ENCODE assay signal across 17 cellular contexts in genomic region chr13:51624207-51624606, GRCh38. TPM values are rescaled to one million over a fixed set of nuclear protein-coding genes. Genes with fewer than 3 reads are reported as not detected.
DNase-seq lines count a peak whose midpoint lies in the region; ATAC-seq and TF ChIP-seq lines count a peak whose summit lies in the region.
"Had no signal": no experiment of that assay in that cellular context is flagged by ENCODE, and none has a peak within 500 bp of the region (broad histone marks: within the 10 kb centered on the region; RNA-seq: fewer than 3 reads in every experiment).

No MANE protein-coding gene starts in this region.

- no peak for TF ChIP-seq CTCF in brain microvascular endothelial cell (IDR thresholded peaks at IDR 0.05; ENCODE audit: low read depth, low read length, missing control alignments)
- TF ChIP-seq CTCF in upper lobe of right lung (IDR thresholded peaks at IDR 0.05): no peak

- H3K9ac ChIP-seq in SK-N-MC (ENCODE audit: insufficient read length): no peak overlapping the region
- H3K9ac ChIP-seq: BLaER1, KMS-11 had no signal

- ATAC-seq in stimulated activated memory B cell treated with anti-CD40 and anti-IgM and Interleukin-4, amounts not matched to agents 10 μg/mL and 1 μg/mL and 100 μg/mL, for 72 hours: no peak
- ATAC-seq in upper lobe of right lung: no peak

- peaks cover 38% of the 10 kb centered on the region for H3K4me1 Mint-ChIP-seq in activated naive CD4-positive, alpha-beta T cell treated with anti-CD3 and anti-CD28 coated beads, Interleukin-2, amount 50 U/mL, for 24 hours
- peaks cover 53% of the 10 kb centered on the region for H3K4me1 Mint-ChIP-seq in stimulated activated memory B cell treated with anti-CD40 and anti-IgM and Interleukin-4, amounts not matched to agents 10 μg/mL and 1 μg/mL and 100 μg/mL, for 72 hours

- no peak for DNase-seq in activated naive CD4-positive, alpha-beta T cell treated with anti-CD3 and anti-CD28 coated beads, Interleukin-2, amount 50 U/mL, for 16 hours
- DNase-seq in SK-N-MC (ENCODE audit: low read depth, low spot score): no peak
- DNase-seq in epithelial cell of prostate (ENCODE audit: low read depth, low spot score): no peak
- DNase-seq in brain microvascular endothelial cell: no peak
- DNase-seq in upper lobe of right lung: no peak
- no peak for DNase-seq in activated CD4-positive, alpha-beta T cell treated with anti-CD3 and anti-CD28 coated beads, Interleukin-2, amount 50 U/mL, for 1 hour
- DNase-seq: H7, MM.1S, NCI-H1930, NCI-H774, Peyer's patch, SHP77 treated with DMSO at 0.1 percent for 48 hours had no signal

- H3K27ac ChIP-seq in SK-N-MC (peak overlapping the region; percentile 86), epithelial cell of prostate (peak overlapping the region; percentile 61), brain microvascular endothelial cell (no peak overlapping the region), upper lobe of right lung (no peak overlapping the region)
- H3K27ac ChIP-seq: 22Rv1, BLaER1, KMS-11, Peyer's patch had no signal

- H3K4me1 ChIP-seq in upper lobe of right lung: peaks cover 20% of the 10 kb centered on the region
- H3K4me1 ChIP-seq: Peyer's patch had no signal

- intact Hi-C loops in upper lobe of right lung (cut with DNase I): no loop called here

- in situ Hi-C loops in brain microvascular endothelial cell (cut with HindIII; ENCODE audit: low pct_ligation_motif_present, low sequenced_read_pairs): no loop called here

- H3K9me3 ChIP-seq in SK-N-MC (ENCODE audit: low read depth, low read length) (no peaks in the 10 kb centered on the region), upper lobe of right lung (no peaks in the 10 kb centered on the region)
- H3K9me3 ChIP-seq: Peyer's patch had no signal

- H3K36me3 ChIP-seq in SK-N-MC (ENCODE audit: insufficient read depth, low read length) (no peaks in the 10 kb centered on the region), brain microvascular endothelial cell (replicated peaks) (no peaks in the 10 kb centered on the region), upper lobe of right lung (no peaks in the 10 kb centered on the region)
- H3K36me3 ChIP-seq: Peyer's patch had no signal

- H3K27ac Mint-ChIP-seq in activated naive CD4-positive, alpha-beta T cell treated with anti-CD3 and anti-CD28 coated beads, Interleukin-2, amount 50 U/mL, for 24 hours: peak overlapping the region; percentile 26
- H3K27ac Mint-ChIP-seq in stimulated activated memory B cell treated with anti-CD40 and anti-IgM and Interleukin-4, amounts not matched to agents 10 μg/mL and 1 μg/mL and 100 μg/mL, for 72 hours: peak overlapping the region; percentile 34

- no peaks in the 10 kb centered on the region for H3K27me3 Mint-ChIP-seq in activated naive CD4-positive, alpha-beta T cell treated with anti-CD3 and anti-CD28 coated beads, Interleukin-2, amount 50 U/mL, for 24 hours
- no peaks in the 10 kb centered on the region for H3K27me3 Mint-ChIP-seq in stimulated activated memory B cell treated with anti-CD40 and anti-IgM and Interleukin-4, amounts not matched to agents 10 μg/mL and 1 μg/mL and 100 μg/mL, for 72 hours

- H3K9me3 Mint-ChIP-seq in activated naive CD4-positive, alpha-beta T cell treated with anti-CD3 and anti-CD28 coated beads, Interleukin-2, amount 50 U/mL, for 24 hours: no peaks in the 10 kb centered on the region
- H3K9me3 Mint-ChIP-seq in stimulated activated memory B cell treated with anti-CD40 and anti-IgM and Interleukin-4, amounts not matched to agents 10 μg/mL and 1 μg/mL and 100 μg/mL, for 72 hours: no peaks in the 10 kb centered on the region

- H3K27me3 ChIP-seq in brain microvascular endothelial cell (replicated peaks) (no peaks in the 10 kb centered on the region), upper lobe of right lung (no peaks in the 10 kb centered on the region)
- H3K27me3 ChIP-seq: BLaER1, Peyer's patch had no signal

- H3K4me3 Mint-ChIP-seq in activated naive CD4-positive, alpha-beta T cell treated with anti-CD3 and anti-CD28 coated beads, Interleukin-2, amount 50 U/mL, for 24 hours: no peak overlapping the region
- H3K4me3 Mint-ChIP-seq in stimulated activated memory B cell treated with anti-CD40 and anti-IgM and Interleukin-4, amounts not matched to agents 10 μg/mL and 1 μg/mL and 100 μg/mL, for 72 hours: no peak overlapping the region

- no peaks in the 10 kb centered on the region for H3K36me3 Mint-ChIP-seq in activated naive CD4-positive, alpha-beta T cell treated with anti-CD3 and anti-CD28 coated beads, Interleukin-2, amount 50 U/mL, for 24 hours
- no peaks in the 10 kb centered on the region for H3K36me3 Mint-ChIP-seq in stimulated activated memory B cell treated with anti-CD40 and anti-IgM and Interleukin-4, amounts not matched to agents 10 μg/mL and 1 μg/mL and 100 μg/mL, for 72 hours

- H3K4me3 ChIP-seq in SK-N-MC (no peak overlapping the region), brain microvascular endothelial cell (ENCODE audit: low read depth, low read length) (no peak overlapping the region), upper lobe of right lung (no peak overlapping the region)
- H3K4me3 ChIP-seq: BLaER1, Peyer's patch had no signal

RNA-seq across cellular contexts. Expression of gene WDFY2, which starts 39.9 kb away (rescaled TPM):
- total RNA-seq in upper lobe of right lung: 13.1 TPM

Comparison
In these comparisons a context has a peak if more than half of its experiments do, and no peak if none do; other contexts are left out.
1. H3K27ac ChIP-seq: peak in SK-N-MC (single experiment) and epithelial cell of prostate (single experiment); none in brain microvascular endothelial cell (single experiment) and upper lobe of right lung (single experiment).